ENCODE assay signal across 1 cellular context in the genomic region with DNA sequence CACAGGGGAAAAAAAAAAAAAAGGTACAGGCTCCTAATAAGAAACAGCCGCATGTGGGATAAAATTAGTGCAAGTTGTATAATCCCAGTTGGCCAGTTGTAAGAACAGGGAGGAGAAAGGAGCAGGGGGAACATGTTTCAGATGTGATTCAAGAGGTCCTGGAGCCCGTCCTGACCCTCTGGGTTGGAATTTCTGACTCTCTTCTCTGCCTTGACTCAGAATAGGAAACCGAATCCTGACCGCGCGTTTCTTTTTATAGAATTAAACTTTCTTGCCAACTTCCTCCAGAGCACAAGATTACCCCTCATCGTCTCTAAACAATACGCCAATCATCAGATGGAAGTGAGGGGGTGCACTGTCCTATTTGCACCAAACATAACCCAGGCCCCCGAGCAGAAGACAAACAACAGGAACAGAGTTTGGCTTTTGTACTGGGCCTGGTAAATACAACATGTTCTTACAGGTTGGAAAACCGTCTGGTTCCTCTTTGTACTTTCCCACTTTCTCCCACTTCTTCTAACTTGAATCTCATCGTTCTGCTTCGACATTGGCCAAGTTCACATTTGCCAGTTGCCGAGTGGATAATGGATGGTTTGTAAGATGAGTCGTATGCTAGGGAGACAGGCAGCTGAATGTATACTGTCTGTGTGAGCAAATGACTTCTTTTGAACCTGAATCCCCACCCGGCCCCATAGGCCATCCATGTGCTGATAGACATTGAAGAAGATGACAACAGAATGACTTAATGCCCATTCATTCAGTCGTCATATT.
TF ChIP-seq lines count a peak whose summit lies in the region.

No MANE protein-coding gene starts in this region.

TF ChIP-seq in GM23338, 12 proteins besides CTCF, POLR2A, EP300 and RAD21 (continued from another document):
- no peak for TF ChIP-seq REST (IDR thresholded peaks at IDR 0.05; ENCODE audit: unreplicated experiment)
- TF ChIP-seq EZH2 (IDR thresholded peaks at IDR 0.05; ENCODE audit: low read depth, unreplicated experiment): no peak
- no peak for TF ChIP-seq JUNB (IDR thresholded peaks at IDR 0.05; ENCODE audit: unreplicated experiment)
- no peak for TF ChIP-seq ZNF331 (CRISPR knock-in tag; IDR thresholded peaks at IDR 0.05; ENCODE audit: low read depth)
- no peak for TF ChIP-seq NANOG (IDR thresholded peaks at IDR 0.05; ENCODE audit: borderline replicate concordance)
